Comparison of ENCODE assay signal across 15 cellular contexts in the genomic region with DNA sequence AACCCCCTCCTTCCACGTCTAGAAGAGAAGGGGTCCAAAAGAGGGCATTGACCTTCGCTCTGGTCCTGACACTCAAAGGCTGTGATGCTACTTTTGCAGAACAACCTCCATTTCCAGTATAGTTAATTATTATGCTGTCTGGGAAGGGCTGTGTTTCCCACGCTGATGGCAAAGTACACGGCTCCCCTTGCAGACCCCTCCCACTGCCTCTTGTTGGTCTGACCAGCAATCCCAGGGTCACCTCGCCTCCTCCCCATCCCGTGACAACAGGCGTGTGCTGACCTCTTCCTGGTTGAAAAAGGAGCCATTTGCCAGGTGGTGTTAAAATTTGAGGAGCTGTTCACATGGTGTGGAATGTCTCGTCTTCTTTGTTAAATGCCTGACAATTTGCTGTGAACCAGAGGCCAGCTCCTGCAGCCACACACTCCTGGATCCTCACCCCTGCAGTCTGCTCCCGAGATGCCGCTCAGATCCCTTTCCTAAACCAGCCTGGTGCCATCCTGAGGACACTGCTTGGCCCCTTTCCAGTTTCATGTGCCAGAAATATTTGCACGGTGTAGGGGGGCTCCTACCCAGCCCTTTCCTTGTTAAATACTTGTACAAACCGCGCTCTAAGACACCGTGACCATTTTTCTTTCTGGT.
"Had no signal": no experiment of that assay in that cellular context is flagged by ENCODE, and none has a peak within 500 bp of the region (broad histone marks: within the 10 kb centered on the region; RNA-seq: fewer than 3 reads in every experiment).

No MANE protein-coding gene starts in this region.

- H3K27ac ChIP-seq: adrenal gland, body of pancreas, dorsolateral prefrontal cortex, heart left ventricle had no signal

- H3K4me3 Mint-ChIP-seq: neural crest cell; stimulated activated naive CD8-positive, alpha-beta T cell treated with anti-CD3 and anti-CD28 coated beads, Interleukin-15, amount 100 ng/mL, for 72 hours; T-helper 2 cell treated with Interferon-gamma antibody and Interleukin-4, amounts not matched to agents 5 μg/mL and 100 μg/mL, for 36 hours had no signal

- DNase-seq: activated naive CD4-positive, alpha-beta T cell treated with anti-CD3 and anti-CD28 coated beads, Interleukin-2, amount 50 U/mL, for 16 hours; body of pancreas; cerebellar nuclear complex; foreskin melanocyte; heart left ventricle; left ventricle myocardium superior; mesenchymal stem cell; retina; stimulated activated CD4-positive, alpha-beta T cell treated with anti-CD3 and anti-CD28 coated beads, Interleukin-15, amount 100 ng/mL, for 24 hours; stimulated activated CD4-positive, alpha-beta T cell treated with anti-CD3 and anti-CD28 coated beads, Interleukin-4, amount 100 ng/mL, for 24 hours; stimulated activated naive CD8-positive, alpha-beta T cell treated with anti-CD3 and anti-CD28 coated beads, Interleukin-15, amount 100 ng/mL, for 72 hours had no signal

- H3K36me3 ChIP-seq: adrenal gland, heart left ventricle had no signal

- H3K27ac Mint-ChIP-seq: T-helper 2 cell treated with Interferon-gamma antibody and Interleukin-4, amounts not matched to agents 5 μg/mL and 100 μg/mL, for 36 hours had no signal

- H3K27me3 ChIP-seq: body of pancreas had no signal

- H3K4me1 Mint-ChIP-seq: stimulated activated naive CD8-positive, alpha-beta T cell treated with anti-CD3 and anti-CD28 coated beads, Interleukin-15, amount 100 ng/mL, for 72 hours had no signal

- H3K4me1 ChIP-seq: adrenal gland, body of pancreas, heart left ventricle had no signal

- H3K4me3 ChIP-seq: adrenal gland, body of pancreas, dorsolateral prefrontal cortex, heart left ventricle had no signal

- H3K9me3 ChIP-seq: adrenal gland, body of pancreas, heart left ventricle had no signal
